8 cellular contexts compared by ENCODE assay signal in genomic region chr1:150926094-150926741, GRCh38.
DNase-seq lines count a peak whose midpoint lies in the region; ATAC-seq and TF ChIP-seq lines count a peak whose summit lies in the region.

TSS of gene SETDB1 (plus strand) at chr1:150926363. CDS start at chr1:150927715, 1,352 bp downstream.

- H3K4me1 ChIP-seq in ES-I3 (ENCODE audit: insufficient read depth, low read length) (peaks cover 4% of the 10 kb centered on the region), HAP-1 (peaks cover 4% of the 10 kb centered on the region), MM.1S (ENCODE audit: low read length) (peaks cover 5% of the 10 kb centered on the region)

- peaks cover 13% of the 10 kb centered on the region for H3F3A ChIP-seq in MM.1S (ENCODE audit: insufficient read depth, low read length)

- H4K20me1 ChIP-seq in MM.1S (ENCODE audit: insufficient read depth, low read length) = no peaks in the 10 kb centered on the region

- H3K9me2 ChIP-seq in MM.1S (replicated peaks; ENCODE audit: insufficient read depth, low read length) = no peaks in the 10 kb centered on the region

- H3K9ac ChIP-seq in ES-I3 (ENCODE audit: low read depth, low read length) (peak within 1 kb of the TSS; percentile 90), MM.1S (ENCODE audit: low read length) (peak within 1 kb of the TSS; percentile 87)

- peak; percentile 90 for ATAC-seq in stimulated activated naive CD8-positive, alpha-beta T cell treated with anti-CD3 and anti-CD28 coated beads, Interleukin-15, amount 100 ng/mL, for 72 hours

- peak within 1 kb of the TSS; percentile 83 for H3K4me2 ChIP-seq in MM.1S (ENCODE audit: low read depth, low read length)

- H3K36me3 ChIP-seq in ES-I3 (ENCODE audit: insufficient read depth, low read length) (peaks cover 18% of the 10 kb centered on the region), HAP-1 (replicated peaks) (peaks cover 39% of the 10 kb centered on the region), MM.1S (replicated peaks; ENCODE audit: insufficient read depth, low read length) (peaks cover 23% of the 10 kb centered on the region)

- peak within 1 kb of the TSS; percentile 56 for H3K27ac ChIP-seq in MM.1S (ENCODE audit: low read length)

- peaks cover 29% of the 10 kb centered on the region for H3K4me1 Mint-ChIP-seq in nephron progenitor cell
- H3K4me1 Mint-ChIP-seq in stimulated activated naive CD8-positive, alpha-beta T cell treated with anti-CD3 and anti-CD28 coated beads, Interleukin-15, amount 100 ng/mL, for 72 hours = peaks cover 38% of the 10 kb centered on the region

- DNase-seq in HAP-1 (ENCODE audit: low spot score in 2 of 2) (peak; percentile 98), MM.1S (peak; percentile 100), SIG-M5 (lab: John Stamatoyannopoulos, UW) (peak; percentile 98), activated gamma-delta T cell (lab: John Stamatoyannopoulos, UW) (peak; percentile 78), fibroblast of the conjunctiva (ENCODE audit: low read depth) (peak; percentile 94), nephron progenitor cell (peak; percentile 90)
- DNase-seq in stimulated activated naive CD8-positive, alpha-beta T cell treated with anti-CD3 and anti-CD28 coated beads, Interleukin-15, amount 100 ng/mL, for 72 hours = peak; percentile 93 to 97

- peaks cover 4% of the 10 kb centered on the region for H3K27me3 Mint-ChIP-seq in nephron progenitor cell (ENCODE audit: low read depth, poor library complexity)
- no peaks in the 10 kb centered on the region for H3K27me3 Mint-ChIP-seq in stimulated activated naive CD8-positive, alpha-beta T cell treated with anti-CD3 and anti-CD28 coated beads, Interleukin-15, amount 100 ng/mL, for 72 hours

- TF ChIP-seq CTCF in MM.1S (IDR thresholded peaks at IDR 0.05; ENCODE audit: low read length) = no peak
- TF ChIP-seq CTCF in nephron progenitor cell (IDR thresholded peaks at IDR 0.05) = no peak

- in situ Hi-C loops in HAP-1 (cut with MboI; ENCODE audit: low sequenced_read_pairs) = no loop called here

- peaks cover 35% of the 10 kb centered on the region for H3K9me3 Mint-ChIP-seq in nephron progenitor cell
- H3K9me3 Mint-ChIP-seq in stimulated activated naive CD8-positive, alpha-beta T cell treated with anti-CD3 and anti-CD28 coated beads, Interleukin-15, amount 100 ng/mL, for 72 hours = no peaks in the 10 kb centered on the region

- H3K27me3 ChIP-seq in HAP-1 (ENCODE audit: low read depth) (no peaks in the 10 kb centered on the region), MM.1S (replicated peaks; ENCODE audit: insufficient read depth, low read length) (no peaks in the 10 kb centered on the region)

- H3K27ac Mint-ChIP-seq in nephron progenitor cell = peak within 1 kb of the TSS; percentile 99
- H3K27ac Mint-ChIP-seq in stimulated activated naive CD8-positive, alpha-beta T cell treated with anti-CD3 and anti-CD28 coated beads, Interleukin-15, amount 100 ng/mL, for 72 hours = peak within 1 kb of the TSS; percentile 97 to 99

- peaks cover 42% of the 10 kb centered on the region for H3K36me3 Mint-ChIP-seq in nephron progenitor cell (ENCODE audit: low read depth)

- peak within 1 kb of the TSS; percentile 95 for H2AFZ ChIP-seq in MM.1S (ENCODE audit: low read length)

- H3K79me2 ChIP-seq in MM.1S (ENCODE audit: low read length) = peaks cover 27% of the 10 kb centered on the region

- peak within 1 kb of the TSS; percentile 96 for H3K4me3 Mint-ChIP-seq in nephron progenitor cell
- peak within 1 kb of the TSS; percentile 91 to 96 for H3K4me3 Mint-ChIP-seq in stimulated activated naive CD8-positive, alpha-beta T cell treated with anti-CD3 and anti-CD28 coated beads, Interleukin-15, amount 100 ng/mL, for 72 hours

- H3K9me3 ChIP-seq in ES-I3 (ENCODE audit: control insufficient read depth, insufficient read depth, low read length) = 0 out of 2 replicates have a peak, but pooled peaks cover 4% of the 10 kb centered on the region
- H3K9me3 ChIP-seq in HAP-1 = no peaks in the 10 kb centered on the region
- H3K9me3 ChIP-seq in MM.1S (replicated peaks; ENCODE audit: insufficient read depth, low read length) = no peaks in the 10 kb centered on the region

- peak within 1 kb of the TSS; percentile 73 for H3K4me3 ChIP-seq in HAP-1
- peak within 1 kb of the TSS; percentile 93 for H3K4me3 ChIP-seq in MM.1S (ENCODE audit: low read length)

Comparison
In these comparisons a context has a peak if more than half of its experiments do, and no peak if none do; other contexts are left out.
1. Peak in every context shown above with its lines: DNase-seq, ATAC-seq, H3K4me3 ChIP-seq and H3K27ac ChIP-seq.